ENCODE assay signal across 11 cellular contexts in the genomic region with DNA sequence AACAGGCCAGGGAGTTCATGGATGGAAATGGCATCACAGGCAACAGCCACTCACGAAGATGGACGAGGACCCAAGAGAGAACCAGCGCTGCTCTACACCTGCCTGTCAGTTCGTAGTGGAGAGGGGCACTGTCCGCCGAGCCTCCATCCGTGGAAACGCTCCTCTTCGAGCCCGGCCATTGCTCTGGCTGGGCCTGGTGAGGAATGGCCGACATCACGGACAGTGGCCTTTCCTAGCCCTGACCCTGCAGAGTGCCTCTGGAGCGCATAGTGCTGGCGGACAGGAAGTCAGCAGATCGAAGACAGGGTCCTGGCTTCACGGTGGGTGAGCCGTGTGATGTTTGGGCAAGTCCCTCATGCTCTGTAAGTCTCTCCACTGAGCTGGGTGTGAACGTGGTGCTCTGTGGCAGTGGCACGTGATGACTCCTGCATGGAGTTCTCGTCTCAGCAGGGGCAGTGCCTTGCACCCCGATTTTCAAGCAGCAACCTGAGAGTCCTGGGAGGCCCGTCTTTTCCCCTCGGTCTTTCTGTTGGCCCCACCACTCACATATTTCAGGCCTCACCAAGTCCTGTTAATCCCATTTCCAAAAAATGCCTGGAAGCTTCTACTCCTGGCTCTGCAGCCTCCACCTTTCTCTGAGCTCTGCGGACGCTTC.
"Had no signal": no experiment of that assay in that cellular context is flagged by ENCODE, and none has a peak within 500 bp of the region (broad histone marks: within the 10 kb centered on the region; RNA-seq: fewer than 3 reads in every experiment).

No MANE protein-coding gene starts in this region.

- H3K27ac Mint-ChIP-seq: activated CD4-positive, alpha-beta T cell treated with anti-CD3 and anti-CD28 coated beads for 36 hours; activated naive CD8-positive, alpha-beta T cell; dendritic cell treated with granulocyte-macrophage colony-stimulating factor and Interleukin-4, amounts not matched to agents 40 ng/mL and 50 ng/mL, for 4 days; T-cell had no signal

- H3K4me3 Mint-ChIP-seq: activated CD4-positive, alpha-beta T cell treated with anti-CD3 and anti-CD28 coated beads for 36 hours; activated naive CD8-positive, alpha-beta T cell; dendritic cell treated with granulocyte-macrophage colony-stimulating factor and Interleukin-4, amounts not matched to agents 40 ng/mL and 50 ng/mL, for 4 days; naive thymus-derived CD8-positive, alpha-beta T cell; T-cell had no signal

- H3K36me3 Mint-ChIP-seq: activated naive CD8-positive, alpha-beta T cell; naive thymus-derived CD8-positive, alpha-beta T cell; T-cell had no signal

- H3K27ac ChIP-seq: brain microvascular endothelial cell, transverse colon had no signal

- H3K27me3 Mint-ChIP-seq: activated naive CD8-positive, alpha-beta T cell had no signal

- DNase-seq: activated CD4-positive, alpha-beta T cell treated with anti-CD3 and anti-CD28 coated beads for 36 hours; activated gamma-delta T cell; brain microvascular endothelial cell; erythroblast; naive thymus-derived CD8-positive, alpha-beta T cell; substantia nigra; T1000; transverse colon had no signal

- H3K4me3 ChIP-seq: transverse colon had no signal

- H3K9me3 Mint-ChIP-seq: dendritic cell treated with granulocyte-macrophage colony-stimulating factor and Interleukin-4, amounts not matched to agents 40 ng/mL and 50 ng/mL, for 4 days; naive thymus-derived CD8-positive, alpha-beta T cell; T-cell had no signal

- ATAC-seq: activated CD4-positive, alpha-beta T cell treated with anti-CD3 and anti-CD28 coated beads for 36 hours; naive thymus-derived CD8-positive, alpha-beta T cell; T-cell had no signal

- H3K27me3 ChIP-seq: brain microvascular endothelial cell had no signal

- H3K9me3 ChIP-seq: transverse colon had no signal

- H3K36me3 ChIP-seq: brain microvascular endothelial cell, transverse colon had no signal
